Comparison of ENCODE assay signal across 36 cellular contexts in the genomic region with DNA sequence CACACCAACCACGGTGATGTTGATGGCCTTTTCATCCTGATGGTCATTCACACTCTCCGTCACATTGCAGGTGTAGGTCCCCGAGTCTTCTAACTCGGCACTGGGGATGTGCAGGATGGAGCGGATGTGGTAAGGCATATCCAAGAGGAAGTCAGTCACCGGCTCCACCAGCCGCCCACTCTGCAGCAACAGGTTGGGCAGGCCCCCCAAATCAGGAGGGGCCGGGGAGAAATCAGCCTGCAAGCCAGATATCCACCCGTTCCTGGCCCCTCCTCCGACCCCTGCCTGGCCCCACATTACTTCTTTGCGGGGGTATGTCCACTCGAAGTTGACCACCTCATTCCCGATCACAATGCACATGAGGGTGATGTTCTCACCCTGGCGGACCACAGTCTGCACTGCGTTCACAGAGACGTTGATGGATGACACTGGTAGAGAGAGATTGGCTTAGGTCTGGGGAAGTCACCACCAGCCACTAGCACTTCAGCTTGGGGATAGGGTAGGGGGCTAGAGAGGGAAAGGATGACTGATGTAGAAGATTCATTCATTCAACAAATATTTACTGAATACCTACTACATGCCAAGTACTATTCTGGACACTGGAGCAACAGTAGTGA. TPM values are rescaled to one million over a fixed set of nuclear protein-coding genes. Genes with fewer than 3 reads are reported as not detected.
DNase-seq lines count a peak whose midpoint lies in the region; ATAC-seq, FAIRE-seq and TF ChIP-seq lines count a peak whose summit lies in the region.
"Had no signal": no experiment of that assay in that cellular context is flagged by ENCODE, and none has a peak within 500 bp of the region (broad histone marks: within the 10 kb centered on the region; RNA-seq: fewer than 3 reads in every experiment).

No MANE protein-coding gene starts in this region.

- WGBS in trophoblast cell (ENCODE audit: extremely low coverage, insufficient coverage, insufficient read length) = no CpG with 5 or more reads among the region's 16 CpGs

- H4K8ac ChIP-seq in trophoblast cell (ENCODE audit: low read depth, low read length) = no peak overlapping the region

- peaks cover 29% of the 10 kb centered on the region for H3K4me1 Mint-ChIP-seq in astrocyte (ENCODE audit: low read depth, unreplicated experiment)

- H3K23ac ChIP-seq in trophoblast cell (ENCODE audit: low read length) = no peak overlapping the region

- no peak overlapping the region for H2BK5ac ChIP-seq in trophoblast cell (ENCODE audit: low read depth, low read length, poor library complexity)

- no peak overlapping the region for H2BK12ac ChIP-seq in trophoblast cell (ENCODE audit: low read length)

- H2BK120ac ChIP-seq in trophoblast cell (ENCODE audit: insufficient read depth, low read length, poor library complexity) = no peak overlapping the region

- no peaks in the 10 kb centered on the region for H3K9me3 Mint-ChIP-seq in astrocyte (ENCODE audit: unreplicated experiment)
- H3K9me3 Mint-ChIP-seq: activated T-cell treated with anti-CD3 and anti-CD28 coated beads, Interleukin-2, amount 50 U/mL, for 4 hours; CD4-positive, alpha-beta T cell; mesothelial cell of epicardium; stimulated activated memory B cell treated with anti-CD40 and anti-IgM and Interleukin-4, amounts not matched to agents 10 μg/mL and 1 μg/mL and 100 μg/mL, for 72 hours had no signal

- H3K18ac ChIP-seq in trophoblast cell (ENCODE audit: low read length) = no peak overlapping the region

- H3K14ac ChIP-seq in trophoblast cell (ENCODE audit: low read length) = no peak overlapping the region

- FAIRE-seq in astrocyte (lab: Jason Lieb, UNC) = peak; percentile 54
- FAIRE-seq: A204.1, GM18507, H54 had no signal

- peak overlapping the region; percentile 22 for H4K91ac ChIP-seq in trophoblast cell (ENCODE audit: low read depth, low read length)

- H3K4me3 ChIP-seq in BLaER1 = no peak overlapping the region
- H3K4me3 ChIP-seq in astrocyte (ENCODE audit: insufficient read depth, low read depth, low read length) = no peak overlapping the region
- H3K4me3 ChIP-seq in left ventricle myocardium inferior = no peak overlapping the region
- no peak overlapping the region for H3K4me3 ChIP-seq in trophoblast cell (ENCODE audit: low read depth, low read length)
- H3K4me3 ChIP-seq: body of pancreas, dorsolateral prefrontal cortex, MG63, upper lobe of right lung had no signal

- H3K9ac ChIP-seq in BLaER1 (no peak overlapping the region), astrocyte (ENCODE audit: low read length) (no peak overlapping the region), trophoblast cell (ENCODE audit: low read length) (no peak overlapping the region)

- H4K12ac ChIP-seq in trophoblast cell (ENCODE audit: low read depth, low read length) = no peak overlapping the region

- intact Hi-C loops in left ventricle myocardium inferior (cut with micrococcal nuclease) = no loop called here

- H3K4ac ChIP-seq in trophoblast cell (ENCODE audit: low read depth, low read length) = no peak overlapping the region

- DNase-seq in astrocyte (ENCODE audit: low read depth) = no peak
- no peak for DNase-seq in left ventricle myocardium inferior
- no peak for DNase-seq in trophoblast cell
- DNase-seq in GM13976 (ENCODE audit: low spot score) = no peak
- no peak for DNase-seq in dermis blood vessel endothelial cell
- DNase-seq in NK-92 (lab: John Stamatoyannopoulos, UW; ENCODE audit: unreplicated experiment) = no peak
- DNase-seq: activated CD4-positive, alpha-beta T cell treated with anti-CD3 and anti-CD28 coated beads, Interleukin-2, amount 50 U/mL, for 1 hour; activated CD4-positive, CD25-positive, alpha-beta regulatory T cell; activated gamma-delta T cell treated with Interleukin-2 at 50 U/mL for 16 hours; activated T-cell treated with anti-CD3 and anti-CD28 coated beads, Interleukin-2, amount 50 U/mL, for 4 hours; body of pancreas; CD4-positive, alpha-beta T cell; dorsolateral prefrontal cortex; glutamatergic neuron; islet precursor cell; KG1; MG63; NCI-H1105; NCI-H187; NCI-H510A; occipital lobe; RPMI8226; upper lobe of right lung had no signal

- no peaks in the 10 kb centered on the region for H3K27me3 ChIP-seq in BLaER1
- H3K27me3 ChIP-seq in astrocyte (ENCODE audit: insufficient read depth, low read length) = no peaks in the 10 kb centered on the region
- H3K27me3 ChIP-seq in left ventricle myocardium inferior (ENCODE audit: low read depth) = no peaks in the 10 kb centered on the region
- H3K27me3 ChIP-seq in trophoblast cell (ENCODE audit: insufficient read depth, low read length) = no peaks in the 10 kb centered on the region
- H3K27me3 ChIP-seq: body of pancreas, dorsolateral prefrontal cortex, MG63, upper lobe of right lung had no signal

- H3K36me3 ChIP-seq in BLaER1 (peaks cover 90% of the 10 kb centered on the region), astrocyte (ENCODE audit: insufficient read depth, low read length) (peaks cover 24% of the 10 kb centered on the region), left ventricle myocardium inferior (peaks cover 25% of the 10 kb centered on the region), trophoblast cell (ENCODE audit: control insufficient read depth in 1 of 2, insufficient read depth in 2 of 2, low read length in 2 of 2) (peaks cover 52 to 57% of the 10 kb centered on the region in 2 experiments)

- peak overlapping the region; percentile 25; the same call in 1 of the 2 replicates for H3K4me2 ChIP-seq in BLaER1
- H3K4me2 ChIP-seq in astrocyte (ENCODE audit: low read length) = no peak overlapping the region
- no peak overlapping the region for H3K4me2 ChIP-seq in trophoblast cell (ENCODE audit: low read length)

- H3K36me3 Mint-ChIP-seq in astrocyte (ENCODE audit: low read depth, unreplicated experiment) = peaks cover 33% of the 10 kb centered on the region
- H3K36me3 Mint-ChIP-seq: stimulated activated memory B cell treated with anti-CD40 and anti-IgM and Interleukin-4, amounts not matched to agents 10 μg/mL and 1 μg/mL and 100 μg/mL, for 72 hours had no signal

- H2AFZ ChIP-seq in astrocyte (ENCODE audit: low read depth, low read length) = no peak overlapping the region
- H2AFZ ChIP-seq in trophoblast cell (ENCODE audit: insufficient read depth, low read length, poor library complexity) = no peak overlapping the region

- in situ Hi-C loops in GM13976 (cut with MboI; ENCODE audit: low sequenced_read_pairs, unreplicated experiment) = no loop called here

- H3K4me3 Mint-ChIP-seq in astrocyte (ENCODE audit: unreplicated experiment) = no peak overlapping the region
- H3K4me3 Mint-ChIP-seq: activated T-cell treated with anti-CD3 and anti-CD28 coated beads, Interleukin-2, amount 50 U/mL, for 4 hours; CD4-positive, alpha-beta T cell; mesothelial cell of epicardium; stimulated activated memory B cell treated with anti-CD40 and anti-IgM and Interleukin-4, amounts not matched to agents 10 μg/mL and 1 μg/mL and 100 μg/mL, for 72 hours had no signal

- H3K9me3 ChIP-seq in BLaER1 = no peaks in the 10 kb centered on the region
- no peaks in the 10 kb centered on the region for H3K9me3 ChIP-seq in astrocyte (ENCODE audit: insufficient read depth, low read depth, low read length)
- no peaks in the 10 kb centered on the region for H3K9me3 ChIP-seq in left ventricle myocardium inferior (replicated peaks)
- H3K9me3 ChIP-seq in trophoblast cell (ENCODE audit: insufficient read depth, low read depth, low read length) = peaks cover 1% of the 10 kb centered on the region
- H3K9me3 ChIP-seq: body of pancreas, MG63, upper lobe of right lung had no signal

- H2AK5ac ChIP-seq in trophoblast cell (ENCODE audit: low read length) = no peak overlapping the region

- ATAC-seq in GM21528 (IDR thresholded peaks at IDR 0.05; ENCODE audit: low FRiP score, unreplicated experiment) = no peak
- ATAC-seq: activated T-cell treated with anti-CD3 and anti-CD28 coated beads, Interleukin-2, amount 50 U/mL, for 4 hours; body of pancreas; stimulated activated memory B cell treated with anti-CD40 and anti-IgM and Interleukin-4, amounts not matched to agents 10 μg/mL and 1 μg/mL and 100 μg/mL, for 72 hours; upper lobe of right lung had no signal

- peak overlapping the region; percentile 33; the same call in 1 of the 2 replicates for H3K27ac ChIP-seq in BLaER1
- no peak overlapping the region for H3K27ac ChIP-seq in astrocyte (ENCODE audit: low read depth, low read length)
- peak overlapping the region; percentile 89 for H3K27ac ChIP-seq in left ventricle myocardium inferior (replicated peaks)
- no peak overlapping the region for H3K27ac ChIP-seq in trophoblast cell (ENCODE audit: low read depth, low read length)
- H3K27ac ChIP-seq: body of pancreas, upper lobe of right lung had no signal

- no peak for TF ChIP-seq CTCF in astrocyte (IDR thresholded peaks at IDR 0.05; ENCODE audit: insufficient read depth, low read depth, low read length)
- TF ChIP-seq CTCF in left ventricle myocardium inferior (IDR thresholded peaks at IDR 0.05; ENCODE audit: borderline replicate concordance) = no peak
- TF ChIP-seq CTCF in GM13976 (IDR thresholded peaks at IDR 0.05; ENCODE audit: borderline replicate concordance, control extremely low read depth, extremely low read depth, insufficient read depth, missing control alignments) = no peak

- H3K4me1 ChIP-seq in BLaER1 = peaks cover 88% of the 10 kb centered on the region
- peaks cover 38% of the 10 kb centered on the region for H3K4me1 ChIP-seq in astrocyte (ENCODE audit: insufficient read depth, low read length)
- peaks cover 73% of the 10 kb centered on the region for H3K4me1 ChIP-seq in left ventricle myocardium inferior
- H3K4me1 ChIP-seq in trophoblast cell (ENCODE audit: control insufficient read depth in 1 of 2, insufficient read depth in 2 of 2, low read length in 2 of 2) = peaks cover 27 to 29% of the 10 kb centered on the region in 2 experiments

- H3K27me3 Mint-ChIP-seq in astrocyte (ENCODE audit: low read depth, unreplicated experiment) = no peaks in the 10 kb centered on the region
- H3K27me3 Mint-ChIP-seq: CD4-positive, alpha-beta T cell had no signal

- H4K20me1 ChIP-seq in BLaER1 (no peaks in the 10 kb centered on the region), astrocyte (ENCODE audit: insufficient read depth, low read length) (no peaks in the 10 kb centered on the region)

- H3K27ac Mint-ChIP-seq in astrocyte (ENCODE audit: unreplicated experiment) = no peak overlapping the region
- H3K27ac Mint-ChIP-seq: CD4-positive, alpha-beta T cell; mesothelial cell of epicardium; stimulated activated memory B cell treated with anti-CD40 and anti-IgM and Interleukin-4, amounts not matched to agents 10 μg/mL and 1 μg/mL and 100 μg/mL, for 72 hours had no signal

- peaks cover 19% of the 10 kb centered on the region for H3K79me2 ChIP-seq in astrocyte (ENCODE audit: insufficient read depth, low read length)
- H3K79me2 ChIP-seq in trophoblast cell (ENCODE audit: control insufficient read depth, insufficient read depth, low read length, poor library complexity) = peaks cover 16% of the 10 kb centered on the region

- peaks cover 30% of the 10 kb centered on the region for H3K79me1 ChIP-seq in trophoblast cell (ENCODE audit: low read length)

RNA-seq across cellular contexts. Expression of a gene that starts 22.0 kb away (rescaled TPM):
- total RNA-seq in astrocyte (78.8 and 96.6 TPM in 2 replicates), left ventricle myocardium inferior (39.7 TPM), dermis blood vessel endothelial cell (9.9 and 17.0 TPM in 2 replicates)
- 91.3 and 93.4 TPM in 2 replicates for polyA plus RNA-seq in trophoblast cell (2013)
- total RNA-seq: CD4-positive, alpha-beta T cell had no signal

RNA-seq across cellular contexts. Expression of a gene that starts 32.9 kb away (rescaled TPM):
- total RNA-seq in astrocyte (0.50 TPM in 1 of 2 replicates, not detected in the other), left ventricle myocardium inferior (not detected), dermis blood vessel endothelial cell (not detected in 2 replicates)
- 9.7 and 11.3 TPM in 2 replicates for polyA plus RNA-seq in trophoblast cell (2013)
- total RNA-seq: body of pancreas; CD4-positive, alpha-beta T cell; lower leg skin; occipital lobe; pulmonary artery endothelial cell; SK-MEL-5; subcutaneous adipose tissue; T-helper 1 cell treated with Interleukin-12 subunit alpha and Interleukin-12 subunit beta and Interleukin-4 antibody, amounts not matched to agents 30 ng/mL and 1 ng/mL, for 36 hours; upper lobe of right lung had no signal

RNA-seq across cellular contexts. Expression of a gene that starts 47.3 kb away (rescaled TPM):
- total RNA-seq in astrocyte (1.4 and 1.6 TPM in 2 replicates), left ventricle myocardium inferior (15.5 TPM), dermis blood vessel endothelial cell (not detected in 2 replicates)
- 42.3 and 43.7 TPM in 2 replicates for polyA plus RNA-seq in trophoblast cell (2013)
- total RNA-seq: pulmonary artery endothelial cell, SK-MEL-5 had no signal

RNA-seq across cellular contexts. Expression of a gene that starts 56.2 kb away (rescaled TPM):
- total RNA-seq in astrocyte (not detected in 2 replicates), left ventricle myocardium inferior (not detected), dermis blood vessel endothelial cell (not detected in 2 replicates)
- polyA plus RNA-seq in trophoblast cell (2013) = 0.01 and 0.03 TPM in 2 replicates
- total RNA-seq: activated T-cell treated with anti-CD3 and anti-CD28 coated beads, Interleukin-2, amount 50 U/mL, for 4 hours; body of pancreas; CD4-positive, alpha-beta T cell; mesothelial cell of epicardium; pulmonary artery endothelial cell; SK-MEL-5; T-helper 1 cell treated with Interleukin-12 subunit alpha and Interleukin-12 subunit beta and Interleukin-4 antibody, amounts not matched to agents 30 ng/mL and 1 ng/mL, for 36 hours; upper lobe of right lung had no signal
- polyA plus RNA-seq: adipose tissue had no signal

Comparison
In these comparisons a context has a peak if more than half of its experiments do, and no peak if none do; other contexts are left out.
1. H3K27ac ChIP-seq: peak in BLaER1 (single experiment) and left ventricle myocardium inferior (single experiment); none in astrocyte (single experiment) and trophoblast cell (single experiment).